Comparison of ENCODE assay signal across 8 cellular contexts in the genomic region with DNA sequence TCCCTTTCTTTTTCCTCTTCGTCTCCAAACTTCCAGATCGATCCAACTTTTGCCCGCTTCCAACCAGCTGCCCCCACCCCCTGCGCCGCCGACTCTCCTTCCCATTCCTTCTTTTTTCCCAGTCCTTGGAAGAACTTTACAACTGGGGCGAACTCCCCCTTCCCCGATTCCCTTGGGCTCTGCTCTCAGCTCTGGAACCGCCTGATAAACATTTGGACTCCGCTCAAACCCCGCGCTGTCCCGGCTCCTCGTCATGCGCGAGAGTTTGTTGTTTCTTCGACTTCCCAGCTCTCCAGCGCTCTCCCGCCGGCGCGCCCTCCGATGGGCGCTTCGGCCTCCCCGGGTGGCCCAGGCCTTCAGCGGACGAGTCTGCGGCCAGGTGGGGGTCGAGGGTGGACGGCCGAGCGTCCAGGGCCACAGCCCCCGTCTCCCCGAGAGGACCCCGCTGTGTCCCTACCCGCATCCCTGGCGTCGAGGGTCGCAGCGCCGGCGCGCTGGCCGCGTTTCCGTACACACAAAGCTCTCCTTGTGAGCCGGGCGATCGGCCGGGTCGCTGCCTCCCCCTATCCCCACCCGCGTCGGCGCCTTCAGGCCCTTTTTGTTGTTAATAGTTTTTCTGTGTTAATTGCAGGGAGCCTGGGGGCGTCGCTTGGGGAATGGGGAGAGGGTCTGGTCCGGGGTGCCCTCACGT. TPM values are rescaled to one million over a fixed set of nuclear protein-coding genes. Genes with fewer than 3 reads are reported as not detected.
DNase-seq lines count a peak whose midpoint lies in the region; TF ChIP-seq lines count a peak whose summit lies in the region.

No MANE protein-coding gene starts in this region.

- intact Hi-C loops in dendritic cell treated with granulocyte-macrophage colony-stimulating factor and Interleukin-4, amounts not matched to agents 40 ng/mL and 50 ng/mL, for 4 days (cut with micrococcal nuclease), result no loop called here
- intact Hi-C loops in tibial artery (cut with DNase I; ENCODE audit: low total_unique reads), result loop anchor here (2.0 to 10.0 kb wide), 2 partner anchors 16 to 72 kb away; partner anchors contain the start of gene OXA1L

- H3K36me3 ChIP-seq in tibial artery, result peaks cover 26 to 32% (median 27%) of the 10 kb centered on the region in 3 donors

- no peaks in the 10 kb centered on the region for H3K9me3 ChIP-seq in tibial artery

- H3K27me3 Mint-ChIP-seq in dendritic cell treated with granulocyte-macrophage colony-stimulating factor and Interleukin-4, amounts not matched to agents 40 ng/mL and 50 ng/mL, for 4 days, result peaks cover 2% of the 10 kb centered on the region

- DNase-seq in EH (ENCODE audit: low read depth), result peak; percentile 67
- DNase-seq in NCI-H2029 treated with DMSO at 0.1 percent for 48 hours (lab: John Stamatoyannopoulos, UW), result peak; percentile 88
- peak; percentile 68 to 73 for DNase-seq in lung microvascular endothelial cell (ENCODE audit: low read depth in 2 of 2)
- peak; percentile 59 to 88 for DNase-seq in tibial artery
- DNase-seq in GM10266 (ENCODE audit: extremely low spot score), result no peak
- DNase-seq in A172 (ENCODE audit: low spot score), result no peak
- DNase-seq in kidney glomerular epithelial cell (lab: John Stamatoyannopoulos, UW), result no peak

- H3K27ac Mint-ChIP-seq in dendritic cell treated with granulocyte-macrophage colony-stimulating factor and Interleukin-4, amounts not matched to agents 40 ng/mL and 50 ng/mL, for 4 days, result peak overlapping the region; percentile 93

- H3K27me3 ChIP-seq in tibial artery, result no peaks in the 10 kb centered on the region

- peaks cover 0 to 48% (median 29%) of the 10 kb centered on the region in 4 donors for H3K4me1 ChIP-seq in tibial artery

- peaks cover 88% of the 10 kb centered on the region for H3K36me3 Mint-ChIP-seq in dendritic cell treated with granulocyte-macrophage colony-stimulating factor and Interleukin-4, amounts not matched to agents 40 ng/mL and 50 ng/mL, for 4 days (ENCODE audit: low read depth)

- peak overlapping the region; percentile 100 for H3K4me3 Mint-ChIP-seq in dendritic cell treated with granulocyte-macrophage colony-stimulating factor and Interleukin-4, amounts not matched to agents 40 ng/mL and 50 ng/mL, for 4 days

- H3K9me3 Mint-ChIP-seq in dendritic cell treated with granulocyte-macrophage colony-stimulating factor and Interleukin-4, amounts not matched to agents 40 ng/mL and 50 ng/mL, for 4 days, result no peaks in the 10 kb centered on the region

- TF ChIP-seq CTCF in tibial artery (IDR thresholded peaks at IDR 0.05) (no peak), GM10266 (IDR thresholded peaks at IDR 0.05; ENCODE audit: control insufficient read depth, insufficient read depth, low read depth, missing control alignments) (no peak)

- peak overlapping the region; percentile 97 to 98 for H3K27ac ChIP-seq in tibial artery

- H3K4me3 ChIP-seq in tibial artery, result peak overlapping the region; percentile 84 to 85

- peaks cover 55% of the 10 kb centered on the region for H3K4me1 Mint-ChIP-seq in dendritic cell treated with granulocyte-macrophage colony-stimulating factor and Interleukin-4, amounts not matched to agents 40 ng/mL and 50 ng/mL, for 4 days (ENCODE audit: low read depth)

RNA-seq across cellular contexts. Expression of gene MMP14, which starts 0.8 kb away (rescaled TPM):
- total RNA-seq in lung microvascular endothelial cell, result 43.3 and 80.2 TPM in 2 replicates
- 82.4 and 92.9 TPM in 2 replicates for total RNA-seq in A172 (2014; rRNA removed; shearing (Covaris generic))

RNA-seq across cellular contexts. Expression of gene MRPL52, which starts 7.5 kb away (rescaled TPM):
- 43.7 and 46.9 TPM in 2 replicates for total RNA-seq in lung microvascular endothelial cell
- total RNA-seq in A172 (2014; rRNA removed; shearing (Covaris generic)), result 72.1 and 163 TPM in 2 replicates

RNA-seq across cellular contexts. Expression of gene SLC7A7, which starts 22.0 kb away (rescaled TPM):
- total RNA-seq in lung microvascular endothelial cell, result 5.0 and 6.7 TPM in 2 replicates
- 0.74 TPM in 1 of 2 replicates, not detected in the other for total RNA-seq in A172 (2014; rRNA removed; shearing (Covaris generic))

RNA-seq across cellular contexts. Expression of gene LRP10, which starts 34.3 kb away (rescaled TPM):
- 37.3 and 44.0 TPM in 2 replicates for total RNA-seq in lung microvascular endothelial cell
- total RNA-seq in A172 (2014; rRNA removed; shearing (Covaris generic)), result 28.7 and 38.7 TPM in 2 replicates

RNA-seq across cellular contexts. Expression of gene REM2, which starts 45.8 kb away (rescaled TPM):
- total RNA-seq in lung microvascular endothelial cell, result under 0.01 TPM in 1 of 2 replicates, not detected in the other
- not detected in 2 replicates for total RNA-seq in A172 (2014; rRNA removed; shearing (Covaris generic))

Comparison
In these comparisons a context has a peak if more than half of its experiments do, and no peak if none do; other contexts are left out.
1. DNase-seq: peak in EH (single experiment), NCI-H2029 treated with DMSO at 0.1 percent for 48 hours (single experiment), lung microvascular endothelial cell (2 of 2) and tibial artery (2 of 2); none in GM10266 (single experiment), A172 (single experiment) and kidney glomerular epithelial cell (single experiment).